Comparison of ENCODE assay signal across 31 cellular contexts in the genomic region with DNA sequence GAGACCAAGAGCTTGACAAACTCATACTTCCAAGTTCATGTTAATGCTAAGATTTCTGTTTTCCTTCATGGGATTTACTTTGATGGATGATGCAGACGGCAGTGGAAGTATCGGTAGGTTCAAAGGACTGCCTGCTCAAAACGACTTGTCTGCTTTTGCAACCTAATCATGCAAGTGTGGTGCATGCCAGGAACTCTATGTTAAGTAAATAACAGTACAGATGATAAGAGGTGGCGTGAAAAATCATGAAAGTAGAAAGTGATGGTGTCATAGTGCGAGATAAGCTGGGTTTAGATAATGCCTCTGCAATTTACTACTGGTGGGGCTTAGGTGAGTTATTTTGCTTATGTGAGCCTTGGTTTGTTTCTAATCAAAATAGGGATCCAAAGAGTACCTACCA. TPM values are rescaled to one million over a fixed set of nuclear protein-coding genes. Genes with fewer than 3 reads are reported as not detected.
DNase-seq lines count a peak whose midpoint lies in the region; ATAC-seq and TF ChIP-seq lines count a peak whose summit lies in the region.
"Had no signal": no experiment of that assay in that cellular context is flagged by ENCODE, and none has a peak within 500 bp of the region (broad histone marks: within the 10 kb centered on the region; RNA-seq: fewer than 3 reads in every experiment).

No MANE protein-coding gene starts in this region.

- peaks cover 12% of the 10 kb centered on the region for H3K36me3 Mint-ChIP-seq in osteocyte (ENCODE audit: unreplicated experiment)
- H3K36me3 Mint-ChIP-seq in activated CD8-positive, alpha-beta T cell treated with anti-CD3 and anti-CD28 coated beads for 36 hours (ENCODE audit: low read depth) = no peaks in the 10 kb centered on the region
- H3K36me3 Mint-ChIP-seq: activated naive CD8-positive, alpha-beta T cell treated with anti-CD3 and anti-CD28 coated beads, Interleukin-2, amount 10 ng/mL, durations not matched to agents 7 days and 5 days; natural killer cell treated with Interleukin-12 subunit alpha and Interleukin-12 subunit beta and Interleukin-15 and Interleukin-18, amount 100 ng/mL, for 72 hours; T-cell had no signal

- H3K27ac Mint-ChIP-seq in osteocyte (ENCODE audit: unreplicated experiment) = peak overlapping the region; percentile 43
- H3K27ac Mint-ChIP-seq in activated CD8-positive, alpha-beta T cell treated with anti-CD3 and anti-CD28 coated beads for 36 hours = no peak overlapping the region
- H3K27ac Mint-ChIP-seq: activated CD4-positive, alpha-beta T cell treated with anti-CD3 and anti-CD28 coated beads, Interleukin-2, amount 10 ng/mL, durations not matched to agents 7 days and 5 days; activated naive CD8-positive, alpha-beta T cell treated with anti-CD3 and anti-CD28 coated beads, Interleukin-2, amount 10 ng/mL, durations not matched to agents 7 days and 5 days; natural killer cell treated with Interleukin-12 subunit alpha and Interleukin-12 subunit beta and Interleukin-15 and Interleukin-18, amount 100 ng/mL, for 72 hours; stimulated activated naive CD8-positive, alpha-beta T cell treated with anti-CD3 and anti-CD28 coated beads, Interleukin-15, Interleukin-2, amounts not matched to agents 100 ng/mL and 50 ng/mL, for 24 hours; T-cell had no signal

- no peak for TF ChIP-seq POLR2A in esophagus squamous epithelium (IDR thresholded peaks at IDR 0.05)

- no peaks in the 10 kb centered on the region for H3K27me3 ChIP-seq in right cardiac atrium (ENCODE audit: control insufficient read depth, insufficient read depth)
- H3K27me3 ChIP-seq in esophagus squamous epithelium = no peaks in the 10 kb centered on the region
- no peaks in the 10 kb centered on the region for H3K27me3 ChIP-seq in aorta (ENCODE audit: control insufficient read depth in 1 of 2, insufficient read depth in 2 of 2, low read length in 1 of 2)
- H3K27me3 ChIP-seq: heart right ventricle, ovary had no signal

- H3K9me3 ChIP-seq in right cardiac atrium (ENCODE audit: control insufficient read depth, low read length) (no peaks in the 10 kb centered on the region), esophagus squamous epithelium (no peaks in the 10 kb centered on the region), aorta (ENCODE audit: control insufficient read depth, low read length) (no peaks in the 10 kb centered on the region)
- H3K9me3 ChIP-seq: lower lobe of right lung, ovary had no signal

- H3K36me3 ChIP-seq in esophagus squamous epithelium = no peaks in the 10 kb centered on the region
- no peaks in the 10 kb centered on the region for H3K36me3 ChIP-seq in aorta (ENCODE audit: control insufficient read depth in 1 of 2, insufficient read depth in 2 of 2, low read length in 1 of 2)
- H3K36me3 ChIP-seq: heart right ventricle, lower lobe of right lung, ovary had no signal

- ATAC-seq in Right ventricle myocardium superior (ENCODE audit: poor library complexity) (peak; percentile 23), right cardiac atrium (no peak), aorta (ENCODE audit: low FRiP score) (no peak), GM19463 (IDR thresholded peaks at IDR 0.05; ENCODE audit: unreplicated experiment) (no peak)
- no peak for ATAC-seq in activated CD8-positive, alpha-beta T cell treated with anti-CD3 and anti-CD28 coated beads for 36 hours
- ATAC-seq: activated T-cell treated with anti-CD3 and anti-CD28 coated beads, Interleukin-2, amount 50 U/mL, for 4 hours; esophagus mucosa; lower lobe of right lung; natural killer cell treated with Interleukin-12 subunit alpha and Interleukin-12 subunit beta and Interleukin-15 and Interleukin-18, amount 100 ng/mL, for 72 hours; T-cell had no signal

- H3K4me3 Mint-ChIP-seq in osteocyte (ENCODE audit: unreplicated experiment) = no peak overlapping the region
- H3K4me3 Mint-ChIP-seq in activated CD8-positive, alpha-beta T cell treated with anti-CD3 and anti-CD28 coated beads for 36 hours = no peak overlapping the region
- H3K4me3 Mint-ChIP-seq: activated CD4-positive, alpha-beta T cell treated with anti-CD3 and anti-CD28 coated beads, Interleukin-2, amount 10 ng/mL, durations not matched to agents 7 days and 5 days; activated naive CD8-positive, alpha-beta T cell treated with anti-CD3 and anti-CD28 coated beads, Interleukin-2, amount 10 ng/mL, durations not matched to agents 7 days and 5 days; activated T-cell treated with anti-CD3 and anti-CD28 coated beads, Interleukin-2, amount 50 U/mL, for 4 hours; central memory CD8-positive, alpha-beta T cell; natural killer cell treated with Interleukin-12 subunit alpha and Interleukin-12 subunit beta and Interleukin-15 and Interleukin-18, amount 100 ng/mL, for 72 hours; stimulated activated naive CD8-positive, alpha-beta T cell treated with anti-CD3 and anti-CD28 coated beads, Interleukin-15, Interleukin-2, amounts not matched to agents 100 ng/mL and 50 ng/mL, for 24 hours; T-cell had no signal

- POLR2A ChIA-PET in activated CD8-positive, alpha-beta T cell treated with anti-CD3 and anti-CD28 coated beads for 36 hours (lab: Charles Lee) = no interaction called here

- WGBS in right cardiac atrium = 47% methylated on average over 5 of the region's 5 CpGs
- WGBS in esophagus squamous epithelium, 2 donors = 55 to 64% methylated on average over 5 of the region's 5 CpGs
- 35 to 42% methylated on average over 5 of the region's 5 CpGs for WGBS in aorta, 2 donors

- TF ChIP-seq CTCF in esophagus squamous epithelium (IDR thresholded peaks at IDR 0.05) (no peak), osteocyte (IDR thresholded peaks at IDR 0.05) (no peak)
- no peak for TF ChIP-seq CTCF in activated CD8-positive, alpha-beta T cell treated with anti-CD3 and anti-CD28 coated beads for 36 hours (IDR thresholded peaks at IDR 0.05)

- peaks cover 84% of the 10 kb centered on the region for H3K4me1 Mint-ChIP-seq in osteocyte (ENCODE audit: unreplicated experiment)
- H3K4me1 Mint-ChIP-seq in activated CD8-positive, alpha-beta T cell treated with anti-CD3 and anti-CD28 coated beads for 36 hours (ENCODE audit: low read depth) = no peaks in the 10 kb centered on the region
- H3K4me1 Mint-ChIP-seq: activated CD4-positive, alpha-beta T cell treated with anti-CD3 and anti-CD28 coated beads, Interleukin-2, amount 10 ng/mL, durations not matched to agents 7 days and 5 days; activated naive CD8-positive, alpha-beta T cell treated with anti-CD3 and anti-CD28 coated beads, Interleukin-2, amount 10 ng/mL, durations not matched to agents 7 days and 5 days had no signal

- no peaks in the 10 kb centered on the region for H3K27me3 Mint-ChIP-seq in osteocyte (ENCODE audit: unreplicated experiment)
- peaks cover 3% of the 10 kb centered on the region for H3K27me3 Mint-ChIP-seq in activated CD8-positive, alpha-beta T cell treated with anti-CD3 and anti-CD28 coated beads for 36 hours
- H3K27me3 Mint-ChIP-seq: activated naive CD8-positive, alpha-beta T cell treated with anti-CD3 and anti-CD28 coated beads, Interleukin-2, amount 10 ng/mL, durations not matched to agents 7 days and 5 days; stimulated activated naive CD8-positive, alpha-beta T cell treated with anti-CD3 and anti-CD28 coated beads, Interleukin-15, Interleukin-2, amounts not matched to agents 100 ng/mL and 50 ng/mL, for 24 hours had no signal

- no peak overlapping the region for H3K4me3 ChIP-seq in right cardiac atrium (ENCODE audit: low read length)
- no peak overlapping the region for H3K4me3 ChIP-seq in esophagus squamous epithelium
- no peak overlapping the region for H3K4me3 ChIP-seq in aorta (ENCODE audit: low read length in 2 of 2)
- H3K4me3 ChIP-seq: heart right ventricle, lower lobe of right lung, ovary had no signal

- H3K27ac ChIP-seq in right cardiac atrium (ENCODE audit: low read length) (no peak overlapping the region), esophagus squamous epithelium (peak overlapping the region in 3 of 4 donors; percentile 40 to 77 (median 65)), aorta (ENCODE audit: low read depth in 1 of 2, low read length in 2 of 2) (peak overlapping the region; percentile 2 to 31)
- H3K27ac ChIP-seq: 22Rv1, heart right ventricle, lower lobe of right lung, ovary had no signal

- peaks cover 16% of the 10 kb centered on the region for H3K9me3 Mint-ChIP-seq in osteocyte (ENCODE audit: unreplicated experiment)
- no peaks in the 10 kb centered on the region for H3K9me3 Mint-ChIP-seq in activated CD8-positive, alpha-beta T cell treated with anti-CD3 and anti-CD28 coated beads for 36 hours
- H3K9me3 Mint-ChIP-seq: activated naive CD8-positive, alpha-beta T cell treated with anti-CD3 and anti-CD28 coated beads, Interleukin-2, amount 10 ng/mL, durations not matched to agents 7 days and 5 days; activated T-cell treated with anti-CD3 and anti-CD28 coated beads, Interleukin-2, amount 50 U/mL, for 4 hours; central memory CD8-positive, alpha-beta T cell; natural killer cell treated with Interleukin-12 subunit alpha and Interleukin-12 subunit beta and Interleukin-15 and Interleukin-18, amount 100 ng/mL, for 72 hours; stimulated activated naive CD8-positive, alpha-beta T cell treated with anti-CD3 and anti-CD28 coated beads, Interleukin-15, Interleukin-2, amounts not matched to agents 100 ng/mL and 50 ng/mL, for 24 hours; T-cell had no signal

- H3K4me1 ChIP-seq in right cardiac atrium (ENCODE audit: control insufficient read depth, insufficient read depth, low read length) (peaks cover 17% of the 10 kb centered on the region), esophagus squamous epithelium (peaks cover 5 to 53% (median 17%) of the 10 kb centered on the region in 3 donors), aorta (ENCODE audit: control insufficient read depth in 1 of 2, insufficient read depth in 2 of 2, low read length in 2 of 2) (peaks cover 0 to 18% of the 10 kb centered on the region in 2 donors)

- intact Hi-C loops in Right ventricle myocardium superior (cut with DNase I) = no loop called here
- intact Hi-C loops in right cardiac atrium (cut with DNase I) = no loop called here
- intact Hi-C loops in esophagus squamous epithelium (cut with DNase I) = no loop called here
- intact Hi-C loops in aorta (cut with DNase I) = no loop called here
- intact Hi-C loops in activated CD8-positive, alpha-beta T cell treated with anti-CD3 and anti-CD28 coated beads for 36 hours (cut with micrococcal nuclease) = no loop called here

- DNase-seq in Right ventricle myocardium superior (no peak), right cardiac atrium (no peak), esophagus squamous epithelium (lab: John Stamatoyannopoulos, UW) (no peak), osteocyte (ENCODE audit: extremely low spot score, unreplicated experiment) (no peak), aorta (no peak), DMS114 treated with DMSO at 0.1 percent for 48 hours (lab: John Stamatoyannopoulos, UW; ENCODE audit: unreplicated experiment) (no peak)
- DNase-seq in activated CD8-positive, alpha-beta T cell treated with anti-CD3 and anti-CD28 coated beads for 36 hours = no peak
- DNase-seq: activated CD4-positive, alpha-beta T cell treated with anti-CD3 and anti-CD28 coated beads, Interleukin-2, amount 10 ng/mL, durations not matched to agents 7 days and 5 days; activated gamma-delta T cell; activated naive CD8-positive, alpha-beta T cell treated with anti-CD3 and anti-CD28 coated beads, Interleukin-2, amount 10 ng/mL, durations not matched to agents 7 days and 5 days; activated T-cell treated with anti-CD3 and anti-CD28 coated beads, Interleukin-2, amount 50 U/mL, for 4 hours; C1 segment of cervical spinal cord; COR-L47; dermis blood vessel endothelial cell; DMS79; foreskin melanocyte; H7; heart right ventricle; lower lobe of right lung; NCI-H146; ovary; retina; RPMI8226; stimulated activated CD4-positive, alpha-beta T cell treated with anti-CD3 and anti-CD28 coated beads, Interleukin-1b, Interleukin-23, amount 100 ng/mL, for 48 hours; T-cell had no signal

- CTCF ChIA-PET in activated CD8-positive, alpha-beta T cell treated with anti-CD3 and anti-CD28 coated beads for 36 hours (lab: Charles Lee) = no interaction called here

RNA-seq across cellular contexts. Expression of a gene that starts 14.7 kb away (rescaled TPM):
- total RNA-seq in Right ventricle myocardium superior = 49.6 TPM
- 10 to 100 TPM; 45.6 to 57.8 (median 55.4) TPM for total RNA-seq in right cardiac atrium
- 43.4 TPM for polyA plus RNA-seq in right cardiac atrium
- 10 to 100 TPM; 23.3 to 52.8 (median 34.8) TPM for total RNA-seq in esophagus squamous epithelium
- total RNA-seq in osteocyte = 135 and 136 TPM in 2 replicates
- 1,000 to 10,000 TPM in 1 of 2 donors, 100 to 1,000 TPM in 1; 192 to 1,289 TPM for total RNA-seq in aorta
- 100 to 1,000 TPM; 347 to 416 TPM for polyA plus RNA-seq in aorta
- 1 to 10 TPM; 2.1 to 2.2 TPM for total RNA-seq in activated CD8-positive, alpha-beta T cell treated with anti-CD3 and anti-CD28 coated beads for 36 hours

Comparison
In these comparisons a context has a peak if more than half of its experiments do, and no peak if none do; other contexts are left out.
1. RNA of a gene that starts 14.7 kb away (total RNA-seq): 192 to 1,289 TPM in aorta, 135 to 136 TPM in osteocyte, 45.6 to 57.8 TPM in right cardiac atrium, 49.6 TPM in Right ventricle myocardium superior (single experiment) and 23.3 to 52.8 TPM in esophagus squamous epithelium; 2.1 to 2.2 TPM in activated CD8-positive, alpha-beta T cell treated with anti-CD3 and anti-CD28 coated beads for 36 hours; every median in the first group is over 4 times any median in the second.